Comparison of ENCODE assay signal across 7 cellular contexts in the genomic region with DNA sequence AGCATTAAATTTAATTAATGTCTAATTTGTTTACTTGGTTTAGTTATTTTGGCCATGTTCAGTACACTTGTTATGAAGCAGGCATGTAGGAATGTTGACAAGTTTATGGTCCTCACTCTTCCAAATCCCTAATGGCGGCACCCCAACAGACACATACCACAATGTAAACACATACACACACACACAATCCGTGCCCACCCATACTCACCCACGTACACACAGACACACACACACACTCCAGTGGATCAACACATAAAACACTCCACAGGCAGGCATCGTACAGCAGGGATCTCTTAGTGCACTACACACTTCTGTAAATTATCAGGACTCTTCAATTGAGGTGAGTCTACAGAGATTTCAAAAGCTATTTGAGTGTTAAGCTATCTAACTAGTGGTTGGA.
DNase-seq lines count a peak whose midpoint lies in the region; ATAC-seq and TF ChIP-seq lines count a peak whose summit lies in the region.
"Not testable (repeated sequence)": the region's sequence is repeated elsewhere in the genome, so short reads cannot be mapped to it uniquely, and the experiment has no call there.

No MANE protein-coding gene starts in this region.

- H3K9me3 ChIP-seq in colonic mucosa, right lobe of liver, ovary, stomach: not testable (repeated sequence)

- ATAC-seq in left cardiac atrium, right lobe of liver: not testable (repeated sequence)

- intact Hi-C loops in activated CD4-positive, alpha-beta T cell treated with anti-CD3 and anti-CD28 coated beads, Interleukin-2, amount 10 ng/mL, durations not matched to agents 24 days and 14 days (cut with micrococcal nuclease); colonic mucosa (cut with DNase I); left cardiac atrium (cut with DNase I); right lobe of liver (cut with DNase I); ovary (cut with DNase I); stomach (cut with DNase I; ENCODE audit: low total_unique reads): not testable (repeated sequence)

- WGBS in right lobe of liver (ENCODE audit: insufficient coverage, low coverage, low lambda C conversion rate, missing lambda C conversion rate): 70% methylated on average over 4 of the region's 4 CpGs
- 57 to 74% (median 63%) methylated on average over 4 of the region's 4 CpGs for WGBS in ovary, 3 donors
- WGBS in stomach, 5 donors: 55 to 68% (median 65%) methylated on average over 4 of the region's 4 CpGs

- not testable (repeated sequence) for TF ChIP-seq CTCF in colonic mucosa (IDR thresholded peaks at IDR 0.05); right lobe of liver (IDR thresholded peaks at IDR 0.05); ovary (IDR thresholded peaks at IDR 0.05); stomach (IDR thresholded peaks at IDR 0.05)

- not testable (repeated sequence) for H3K4me3 ChIP-seq in colonic mucosa, right lobe of liver, ovary, stomach

- H3K27ac ChIP-seq in colonic mucosa, right lobe of liver, ovary, stomach: not testable (repeated sequence)

- peak; percentile 48 for DNase-seq in activated CD4-positive, alpha-beta T cell treated with anti-CD3 and anti-CD28 coated beads, Interleukin-2, amount 10 ng/mL, durations not matched to agents 24 days and 14 days
- peak; percentile 33 for DNase-seq in activated effector memory CD4-positive, alpha-beta T cell treated with anti-CD3 and anti-CD28 coated beads, Interleukin-2, amount 50 U/mL, for 16 hours
- DNase-seq in colonic mucosa (peak; percentile 13), left cardiac atrium (peak; percentile 5), right lobe of liver (peak in 2 of 3 donors; percentile 1 to 18), ovary (peak in 4 of 5 donors; percentile 1 to 6 (median 2)), stomach (peak; percentile 14)

- not testable (repeated sequence) for TF ChIP-seq POLR2A in right lobe of liver (IDR thresholded peaks at IDR 0.05); ovary (IDR thresholded peaks at IDR 0.05); stomach (IDR thresholded peaks at IDR 0.05)

- not testable (repeated sequence) for H3K36me3 ChIP-seq in colonic mucosa, right lobe of liver, ovary, stomach

- H3K27me3 ChIP-seq in colonic mucosa, right lobe of liver, ovary, stomach: not testable (repeated sequence)

- not testable (repeated sequence) for H3K4me1 ChIP-seq in colonic mucosa; right lobe of liver; ovary (ENCODE audit: insufficient read depth); stomach

- not testable (repeated sequence) for H3K4me3 Mint-ChIP-seq in activated CD4-positive, alpha-beta T cell treated with anti-CD3 and anti-CD28 coated beads, Interleukin-2, amount 10 ng/mL, durations not matched to agents 24 days and 14 days

- H3K36me3 Mint-ChIP-seq in activated CD4-positive, alpha-beta T cell treated with anti-CD3 and anti-CD28 coated beads, Interleukin-2, amount 10 ng/mL, durations not matched to agents 24 days and 14 days (ENCODE audit: low read depth): not testable (repeated sequence)

- H3K27me3 Mint-ChIP-seq in activated CD4-positive, alpha-beta T cell treated with anti-CD3 and anti-CD28 coated beads, Interleukin-2, amount 10 ng/mL, durations not matched to agents 24 days and 14 days: not testable (repeated sequence)

- not testable (repeated sequence) for H3K9me3 Mint-ChIP-seq in activated CD4-positive, alpha-beta T cell treated with anti-CD3 and anti-CD28 coated beads, Interleukin-2, amount 10 ng/mL, durations not matched to agents 24 days and 14 days

- H3K27ac Mint-ChIP-seq in activated CD4-positive, alpha-beta T cell treated with anti-CD3 and anti-CD28 coated beads, Interleukin-2, amount 10 ng/mL, durations not matched to agents 24 days and 14 days: not testable (repeated sequence)

- not testable (repeated sequence) for H3K9ac ChIP-seq in colonic mucosa (ENCODE audit: low read depth in 2 of 2, low read length in 2 of 2)

- not testable (repeated sequence) for TF ChIP-seq EP300 in ovary (IDR thresholded peaks at IDR 0.05); stomach (IDR thresholded peaks at IDR 0.05)

- not testable (repeated sequence) for H3K4me1 Mint-ChIP-seq in activated CD4-positive, alpha-beta T cell treated with anti-CD3 and anti-CD28 coated beads, Interleukin-2, amount 10 ng/mL, durations not matched to agents 24 days and 14 days
